ENCODE assay signal across 1 cellular context in genomic region chr13:22403144-22403543, GRCh38.
TF ChIP-seq lines count a peak whose summit lies in the region.

No MANE protein-coding gene starts in this region.

TF ChIP-seq in HEK293, 187 proteins besides CTCF, POLR2A, EP300 and RAD21:
- no peak for TF ChIP-seq PRDM6 (tag by site-specific recombination; IDR thresholded peaks at IDR 0.05)
- no peak for TF ChIP-seq ZNF26 (tag by site-specific recombination; IDR thresholded peaks at IDR 0.05)
- peak; percentile 60 for TF ChIP-seq ATF2 (tag by site-specific recombination; IDR thresholded peaks at IDR 0.05; ENCODE audit: low read depth)
- TF ChIP-seq ZNF280D (tag by site-specific recombination; IDR thresholded peaks at IDR 0.05) = no peak
- no peak for TF ChIP-seq SP2 (tag by site-specific recombination; IDR thresholded peaks at IDR 0.05)
- TF ChIP-seq KLF10 (tag by site-specific recombination; IDR thresholded peaks at IDR 0.05) = no peak
TF ChIP-seq in HEK293: peak in this region for 1.
